ENCODE assay signal across 32 cellular contexts in genomic region chr11:116186592-116186991, GRCh38.
"Had no signal": no experiment of that assay in that cellular context is flagged by ENCODE, and none has a peak within 500 bp of the region (broad histone marks: within the 10 kb centered on the region; RNA-seq: fewer than 3 reads in every experiment).

No MANE protein-coding gene starts in this region.

- H3K36me3 ChIP-seq: adrenal gland, brain microvascular endothelial cell, breast epithelium had no signal

- H3K4me3 Mint-ChIP-seq: activated B cell treated with CpG ODN at 0.5 μM for 24 hours; activated CD4-positive, alpha-beta memory T cell treated with anti-CD3 and anti-CD28 coated beads for 36 hours; activated CD4-positive, alpha-beta T cell treated with anti-CD3 and anti-CD28 coated beads, Interleukin-2, amount 10 ng/mL, durations not matched to agents 24 days and 14 days; activated CD8-positive, alpha-beta T cell treated with anti-CD3 and anti-CD28 coated beads for 36 hours; activated naive CD4-positive, alpha-beta T cell treated with anti-CD3 and anti-CD28 coated beads for 36 hours; activated naive CD8-positive, alpha-beta T cell treated with anti-CD3 and anti-CD28 coated beads for 36 hours; activated T-cell treated with anti-CD3 and anti-CD28 coated beads, Interleukin-2, amount 50 U/mL, for 4 hours; activated T-cell treated with anti-CD3 and anti-CD28 coated beads, Interleukin-2, amount 50 U/mL, for 72 hours; activated T-helper 1 cell treated with anti-CD3 and anti-CD28 coated beads, Interleukin-12 subunit alpha, Interleukin-12 subunit beta, Interleukin-2, Interleukin-4 antibody, amounts not matched to agents 30 ng/mL and 10 ng/mL and 1 ng/mL, durations not matched to agents 14 hours and 24 hours and 36 hours; activated T-helper 17 cell treated with anti-CD3 and anti-CD28 coated beads, Interleukin-2, amount 50 U/mL, for 72 hours; T-helper 1 cell treated with Interleukin-12 subunit alpha and Interleukin-12 subunit beta and Interleukin-4 antibody, amounts not matched to agents 30 μg/mL and 1 μg/mL, for 36 hours; T-helper 2 cell treated with Interferon-gamma antibody and Interleukin-4, amounts not matched to agents 5 μg/mL and 100 μg/mL, for 36 hours had no signal

- DNase-seq: activated B cell treated with CpG ODN at 0.5 μM for 24 hours; activated CD4-positive, alpha-beta memory T cell treated with anti-CD3 and anti-CD28 coated beads for 36 hours; activated CD4-positive, alpha-beta T cell treated with anti-CD3 and anti-CD28 coated beads for 4 hours; activated CD4-positive, alpha-beta T cell treated with anti-CD3 and anti-CD28 coated beads, Interleukin-2, amount 10 ng/mL, durations not matched to agents 24 days and 14 days; activated CD4-positive, alpha-beta T cell treated with anti-CD3 and anti-CD28 coated beads, Interleukin-2, amount 50 U/mL, for 1 hour; activated CD4-positive, alpha-beta T cell treated with anti-CD3 and anti-CD28 coated beads, Interleukin-2, amount 50 U/mL, for 4 hours; activated CD4-positive, CD25-positive, alpha-beta regulatory T cell treated with anti-CD3 and anti-CD28 coated beads, Interleukin-2, amount 50 U/mL, for 72 hours; activated CD8-positive, alpha-beta memory T cell treated with anti-CD3 and anti-CD28 coated beads, Interleukin-2, amount 50 U/mL, for 4 hours; activated CD8-positive, alpha-beta T cell treated with anti-CD3 and anti-CD28 coated beads for 36 hours; activated effector memory CD4-positive, alpha-beta T cell treated with anti-CD3 and anti-CD28 coated beads, Interleukin-2, amount 50 U/mL, for 16 hours; activated gamma-delta T cell treated with Interleukin-2 at 50 U/mL for 16 hours; activated naive CD4-positive, alpha-beta T cell; activated naive CD4-positive, alpha-beta T cell treated with anti-CD3 and anti-CD28 coated beads for 36 hours; activated naive CD4-positive, alpha-beta T cell treated with anti-CD3 and anti-CD28 coated beads, Interleukin-2, amount 50 U/mL, for 16 hours; activated naive CD8-positive, alpha-beta T cell treated with anti-CD3 and anti-CD28 coated beads for 36 hours; activated T-cell treated with anti-CD3 and anti-CD28 coated beads for 4 hours; activated T-cell treated with anti-CD3 and anti-CD28 coated beads, Interleukin-2, amount 50 U/mL, for 1 hour; activated T-cell treated with anti-CD3 and anti-CD28 coated beads, Interleukin-2, amount 50 U/mL, for 4 hours; activated T-cell treated with anti-CD3 and anti-CD28 coated beads, Interleukin-2, amount 50 U/mL, for 72 hours; adrenal gland; amniotic stem cell; body of pancreas; brain microvascular endothelial cell; central memory CD4-positive, alpha-beta T cell; T-helper 2 cell; T-helper 9 cell had no signal

- H3K9me3 Mint-ChIP-seq: activated B cell treated with CpG ODN at 0.5 μM for 24 hours; activated CD4-positive, alpha-beta memory T cell treated with anti-CD3 and anti-CD28 coated beads for 36 hours; activated CD4-positive, alpha-beta T cell treated with anti-CD3 and anti-CD28 coated beads, Interleukin-2, amount 10 ng/mL, durations not matched to agents 24 days and 14 days; activated CD8-positive, alpha-beta T cell treated with anti-CD3 and anti-CD28 coated beads for 36 hours; activated naive CD4-positive, alpha-beta T cell treated with anti-CD3 and anti-CD28 coated beads for 36 hours; activated naive CD8-positive, alpha-beta T cell treated with anti-CD3 and anti-CD28 coated beads for 36 hours; activated T-cell treated with anti-CD3 and anti-CD28 coated beads, Interleukin-2, amount 50 U/mL, for 4 hours; activated T-cell treated with anti-CD3 and anti-CD28 coated beads, Interleukin-2, amount 50 U/mL, for 72 hours; activated T-helper 1 cell treated with anti-CD3 and anti-CD28 coated beads, Interleukin-12 subunit alpha, Interleukin-12 subunit beta, Interleukin-2, Interleukin-4 antibody, amounts not matched to agents 30 ng/mL and 10 ng/mL and 1 ng/mL, durations not matched to agents 14 hours and 24 hours and 36 hours; activated T-helper 17 cell treated with anti-CD3 and anti-CD28 coated beads, Interleukin-2, amount 50 U/mL, for 72 hours; T-helper 1 cell treated with Interleukin-12 subunit alpha and Interleukin-12 subunit beta and Interleukin-4 antibody, amounts not matched to agents 30 μg/mL and 1 μg/mL, for 36 hours; T-helper 2 cell treated with Interferon-gamma antibody and Interleukin-4, amounts not matched to agents 5 μg/mL and 100 μg/mL, for 36 hours had no signal

- H3K27me3 Mint-ChIP-seq: activated CD4-positive, alpha-beta T cell treated with anti-CD3 and anti-CD28 coated beads, Interleukin-2, amount 10 ng/mL, durations not matched to agents 24 days and 14 days; activated CD8-positive, alpha-beta T cell treated with anti-CD3 and anti-CD28 coated beads for 36 hours had no signal

- ATAC-seq: activated CD8-positive, alpha-beta T cell treated with anti-CD3 and anti-CD28 coated beads for 36 hours; activated naive CD4-positive, alpha-beta T cell treated with anti-CD3 and anti-CD28 coated beads, Interleukin-2, amount 50 U/mL, for 72 hours; activated T-cell treated with anti-CD3 and anti-CD28 coated beads, Interleukin-2, amount 50 U/mL, for 4 hours; activated T-cell treated with anti-CD3 and anti-CD28 coated beads, Interleukin-2, amount 50 U/mL, for 72 hours; activated T-helper 17 cell treated with anti-CD3 and anti-CD28 coated beads, Interleukin-2, amount 50 U/mL, for 72 hours; body of pancreas had no signal

- H3K36me3 Mint-ChIP-seq: activated CD4-positive, alpha-beta memory T cell treated with anti-CD3 and anti-CD28 coated beads for 36 hours; activated naive CD4-positive, alpha-beta T cell treated with anti-CD3 and anti-CD28 coated beads, Interleukin-2, amount 50 U/mL, for 72 hours; activated naive CD8-positive, alpha-beta T cell treated with anti-CD3 and anti-CD28 coated beads for 36 hours had no signal

- H3K4me1 ChIP-seq: adrenal gland, body of pancreas, breast epithelium had no signal

- H3K27ac Mint-ChIP-seq: activated B cell treated with CpG ODN at 0.5 μM for 24 hours; activated CD4-positive, alpha-beta memory T cell treated with anti-CD3 and anti-CD28 coated beads for 36 hours; activated CD4-positive, alpha-beta T cell treated with anti-CD3 and anti-CD28 coated beads, Interleukin-2, amount 10 ng/mL, durations not matched to agents 24 days and 14 days; activated CD8-positive, alpha-beta T cell treated with anti-CD3 and anti-CD28 coated beads for 36 hours; activated naive CD4-positive, alpha-beta T cell treated with anti-CD3 and anti-CD28 coated beads for 36 hours; activated naive CD4-positive, alpha-beta T cell treated with anti-CD3 and anti-CD28 coated beads, Interleukin-2, amount 50 U/mL, for 72 hours; activated naive CD8-positive, alpha-beta T cell treated with anti-CD3 and anti-CD28 coated beads for 36 hours; activated T-cell treated with anti-CD3 and anti-CD28 coated beads, Interleukin-2, amount 50 U/mL, for 72 hours; activated T-helper 1 cell treated with anti-CD3 and anti-CD28 coated beads, Interleukin-12 subunit alpha, Interleukin-12 subunit beta, Interleukin-2, Interleukin-4 antibody, amounts not matched to agents 30 ng/mL and 10 ng/mL and 1 ng/mL, durations not matched to agents 14 hours and 24 hours and 36 hours; activated T-helper 17 cell treated with anti-CD3 and anti-CD28 coated beads, Interleukin-2, amount 50 U/mL, for 72 hours; T-helper 1 cell treated with Interleukin-12 subunit alpha and Interleukin-12 subunit beta and Interleukin-4 antibody, amounts not matched to agents 30 μg/mL and 1 μg/mL, for 36 hours; T-helper 2 cell treated with Interferon-gamma antibody and Interleukin-4, amounts not matched to agents 5 μg/mL and 100 μg/mL, for 36 hours had no signal

- H3K4me3 ChIP-seq: adrenal gland, body of pancreas, breast epithelium had no signal

- H3K4me1 Mint-ChIP-seq: activated B cell treated with CpG ODN at 0.5 μM for 24 hours; activated CD4-positive, alpha-beta T cell treated with anti-CD3 and anti-CD28 coated beads, Interleukin-2, amount 10 ng/mL, durations not matched to agents 24 days and 14 days; activated naive CD8-positive, alpha-beta T cell treated with anti-CD3 and anti-CD28 coated beads for 36 hours; activated T-helper 17 cell treated with anti-CD3 and anti-CD28 coated beads, Interleukin-2, amount 50 U/mL, for 72 hours had no signal

- H3K9me3 ChIP-seq: adrenal gland, body of pancreas, breast epithelium had no signal

- H3K27me3 ChIP-seq: adrenal gland, body of pancreas, brain microvascular endothelial cell, breast epithelium had no signal
